16 cellular contexts compared by ENCODE assay signal in the genomic region with DNA sequence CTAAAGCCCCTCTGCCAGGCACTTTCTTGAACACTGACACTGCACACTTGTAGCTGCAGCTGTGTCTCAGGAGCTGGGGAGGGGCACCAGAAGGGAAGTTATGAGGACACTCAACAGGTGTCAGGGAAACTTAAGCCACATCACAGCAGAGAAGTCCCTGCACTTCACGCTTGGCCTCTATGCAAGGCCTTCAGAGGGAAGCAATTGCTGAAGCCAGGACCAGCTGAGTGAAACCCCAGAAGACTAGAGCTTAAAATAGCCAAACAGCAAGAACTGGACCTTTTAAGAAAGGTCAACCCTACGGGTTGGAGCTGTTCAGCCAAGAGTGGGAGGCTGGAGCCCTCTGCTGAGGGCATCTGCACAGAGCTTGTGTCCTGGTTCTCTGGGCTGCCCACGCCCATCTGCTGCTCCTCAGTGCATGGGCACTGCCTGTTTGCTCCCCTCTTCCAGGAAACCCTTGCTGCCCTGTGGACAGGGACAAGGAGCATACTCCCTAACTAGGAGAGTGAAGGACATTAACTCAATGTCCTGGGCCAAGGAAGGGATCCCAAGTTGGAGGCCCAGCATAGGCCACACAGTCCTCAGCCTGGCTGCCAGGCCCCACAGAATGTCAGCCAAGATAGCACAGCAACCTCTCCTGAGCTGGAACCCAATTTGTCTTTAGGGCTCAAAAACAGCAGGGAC. TPM values are rescaled to one million over a fixed set of nuclear protein-coding genes. Genes with fewer than 3 reads are reported as not detected.
DNase-seq lines count a peak whose midpoint lies in the region; ATAC-seq, FAIRE-seq and TF ChIP-seq lines count a peak whose summit lies in the region.
"Had no signal": no experiment of that assay in that cellular context is flagged by ENCODE, and none has a peak within 500 bp of the region (broad histone marks: within the 10 kb centered on the region; RNA-seq: fewer than 3 reads in every experiment).

No MANE protein-coding gene starts in this region.

- peaks cover 88% of the 10 kb centered on the region for H3K36me3 Mint-ChIP-seq in activated T-helper 2 cell treated with anti-CD3 and anti-CD28 coated beads, Interferon-gamma antibody, Interleukin-2, Interleukin-4, amounts not matched to agents 10 μg/mL and 5 μg/mL and 100 μg/mL, durations not matched to agents 14 hours and 24 hours and 36 hours (ENCODE audit: low read depth)

- no peak overlapping the region for H4K8ac ChIP-seq in H1 (ENCODE audit: extremely low read depth, insufficient read depth, low read length)

- peaks cover 35 to 37% of the 10 kb centered on the region in 2 experiments for H3K4me1 ChIP-seq in SK-N-SH (ENCODE audit: control insufficient read depth in 1 of 2, insufficient read depth in 2 of 2, low read depth in 1 of 2, low read length in 1 of 2)
- no peaks in the 10 kb centered on the region for H3K4me1 ChIP-seq in OCI-LY3 (ENCODE audit: low read length)
- H3K4me1 ChIP-seq in H1 (replicated peaks in 1 of 4; ENCODE audit: control insufficient read depth in 3 of 4, insufficient read depth in 4 of 4, low read length in 3 of 4) = peaks cover 0 to 7% (median 4%) of the 10 kb centered on the region in 4 experiments; a peak in 5 of 7 replicates
- peaks cover 61 to 89% (median 65%) of the 10 kb centered on the region in 3 donors for H3K4me1 ChIP-seq in skeletal muscle tissue (ENCODE audit: control insufficient read depth in 3 of 3, insufficient read depth in 3 of 3, low read length in 3 of 3)

- H3K23ac ChIP-seq in H1 (ENCODE audit: insufficient read length) = no peak overlapping the region

- no peak overlapping the region for H4K5ac ChIP-seq in H1 (ENCODE audit: insufficient read length, low read depth, low read length)

- peak overlapping the region; percentile 32; the same call in 1 of the 2 replicates for H2BK5ac ChIP-seq in H1 (ENCODE audit: low read depth, low read length)

- FAIRE-seq in H1 (lab: Jason Lieb, UNC) = no peak
- FAIRE-seq: D721Med had no signal

- no peak for TF ChIP-seq POLR2A in H1 (IDR thresholded peaks at IDR 0.05; ENCODE audit: control extremely low read depth in 1 of 2, low read depth in 2 of 2, low read length in 2 of 2)

- H2AFZ ChIP-seq in SK-N-SH (ENCODE audit: low read depth) = no peak overlapping the region
- H2AFZ ChIP-seq in OCI-LY3 (ENCODE audit: low read depth, low read length) = no peak overlapping the region
- no peak overlapping the region for H2AFZ ChIP-seq in H1 (ENCODE audit: low read length)

- H3K27ac Mint-ChIP-seq in activated T-helper 2 cell treated with anti-CD3 and anti-CD28 coated beads, Interferon-gamma antibody, Interleukin-2, Interleukin-4, amounts not matched to agents 10 μg/mL and 5 μg/mL and 100 μg/mL, durations not matched to agents 14 hours and 24 hours and 36 hours = no peak overlapping the region
- H3K27ac Mint-ChIP-seq: activated naive CD4-positive, alpha-beta T cell treated with anti-CD3 and anti-CD28 coated beads, Interleukin-2, amount 10 ng/mL, durations not matched to agents 7 days and 5 days; T-helper 2 cell treated with Interferon-gamma antibody and Interleukin-4, amounts not matched to agents 5 μg/mL and 100 μg/mL, for 36 hours had no signal

- no peak overlapping the region for H2BK15ac ChIP-seq in H1 (ENCODE audit: low read length)

- TF ChIP-seq RAD21 in SK-N-SH (IDR thresholded peaks at IDR 0.05; ENCODE audit: low read length) = no peak
- TF ChIP-seq RAD21 in H1 (IDR thresholded peaks at IDR 0.05 in 1 of 2, conservative IDR thresholded peaks at IDR 0.05 in 1 of 2; ENCODE audit: low read depth in 2 of 2, low read length in 2 of 2) = no peak

- POLR2A ChIA-PET in SK-N-SH (lab: Yijun Ruan, JAX) = no interaction called here
- POLR2A ChIA-PET in H1 (lab: Charles Lee; ENCODE audit: partially characterized antibody) = interaction anchor here (1.0 to 1.8 kb wide), 2 partner anchors 16 to 20 kb away, joined by 3 to 4 read pairs; no protein-coding TSS in a partner anchor

- no peak overlapping the region for H2BK12ac ChIP-seq in H1 (ENCODE audit: low read depth, low read length)

- no peak overlapping the region for H3K18ac ChIP-seq in H1 (ENCODE audit: extremely low read depth, low read length)

- TF ChIP-seq CTCF in SK-N-SH (IDR thresholded peaks at IDR 0.05) (no peak), OCI-LY3 (IDR thresholded peaks at IDR 0.05; ENCODE audit: low read depth, low read length) (no peak), H1 (IDR thresholded peaks at IDR 0.05; ENCODE audit: control extremely low read depth in 1 of 3, insufficient read depth in 1 of 3, low read depth in 1 of 3, low read length in 3 of 3) (no peak)

- no peaks in the 10 kb centered on the region for H3K9me3 Mint-ChIP-seq in activated T-helper 2 cell treated with anti-CD3 and anti-CD28 coated beads, Interferon-gamma antibody, Interleukin-2, Interleukin-4, amounts not matched to agents 10 μg/mL and 5 μg/mL and 100 μg/mL, durations not matched to agents 14 hours and 24 hours and 36 hours
- H3K9me3 Mint-ChIP-seq: activated naive CD4-positive, alpha-beta T cell treated with anti-CD3 and anti-CD28 coated beads, Interleukin-2, amount 10 ng/mL, durations not matched to agents 7 days and 5 days; dendritic cell treated with granulocyte-macrophage colony-stimulating factor and Interleukin-4, amounts not matched to agents 40 ng/mL and 50 ng/mL, for 4 days; T-helper 2 cell treated with Interferon-gamma antibody and Interleukin-4, amounts not matched to agents 5 μg/mL and 100 μg/mL, for 36 hours had no signal

- H2BK20ac ChIP-seq in H1 (ENCODE audit: low read length) = no peak overlapping the region

- 90% methylated on average over 2 of the region's 3 CpGs for WGBS in SK-N-SH (ENCODE audit: low lambda C conversion rate)
- 90% methylated on average over 3 of the region's 3 CpGs; no CpG with 5 or more reads in 1 of the 2 experiments for WGBS in H1 (ENCODE audit: extremely low coverage in 1 of 2, insufficient coverage in 1 of 2, insufficient read length in 1 of 2, insufficient replicate concordance in 2 of 2, low coverage in 1 of 2, low lambda C conversion rate in 2 of 2, missing lambda C conversion rate in 1 of 2), 2 experiments

- peaks cover 90% of the 10 kb centered on the region for H3F3A ChIP-seq in SK-N-SH (replicated peaks; ENCODE audit: insufficient read depth)

- CTCF ChIA-PET in SK-N-SH (lab: Yijun Ruan, JAX) (interaction anchor here (0.7 to 5.5 kb wide), 3 partner anchors 18 to 26 kb away, joined by 3 to 35 read pairs (median 3); no protein-coding TSS in a partner anchor), H1 (lab: Charles Lee; ENCODE audit: partially characterized antibody) (interaction anchor here (0.8 to 4.3 kb wide), 8 partner anchors 10 to 162 kb away, joined by 3 to 32 read pairs (median 10); partner anchors contain the start of gene PKM)

- H2AK5ac ChIP-seq in H1 (ENCODE audit: low read depth, low read length) = no peak overlapping the region

- H3K79me1 ChIP-seq in H1 (ENCODE audit: low read depth, low read length) = 0 out of 2 replicates have a peak, but pooled peaks cover 5% of the 10 kb centered on the region

- H3K4me1 Mint-ChIP-seq in activated T-helper 2 cell treated with anti-CD3 and anti-CD28 coated beads, Interferon-gamma antibody, Interleukin-2, Interleukin-4, amounts not matched to agents 10 μg/mL and 5 μg/mL and 100 μg/mL, durations not matched to agents 14 hours and 24 hours and 36 hours (ENCODE audit: low read depth) = peaks cover 15% of the 10 kb centered on the region

- H3K27ac ChIP-seq in SK-N-SH (ENCODE audit: low read depth in 2 of 2, low read length in 1 of 2) = peak overlapping the region; percentile 34 to 66; a peak in 2 of 4 replicates
- H3K27ac ChIP-seq in OCI-LY3 (ENCODE audit: low read length) = peak overlapping the region; percentile 12; the same call in 1 of the 2 replicates
- no peak overlapping the region for H3K27ac ChIP-seq in H1 (ENCODE audit: low read depth, low read length)
- H3K27ac ChIP-seq in skeletal muscle tissue (ENCODE audit: low read depth, low read length) = peak overlapping the region; percentile 87

- H3K27me3 ChIP-seq in SK-N-SH (ENCODE audit: insufficient read depth) (no peaks in the 10 kb centered on the region), OCI-LY3 (ENCODE audit: low read depth, low read length) (no peaks in the 10 kb centered on the region), H1 (replicated peaks in 1 of 4; ENCODE audit: control insufficient read depth in 3 of 4, extremely low read depth in 1 of 4, insufficient read depth in 3 of 4, low read length in 3 of 4) (peaks cover 5 to 14% (median 11%) of the 10 kb centered on the region in 4 experiments; a peak in 6 of 7 replicates), skeletal muscle tissue (ENCODE audit: control insufficient read depth in 3 of 3, insufficient read depth in 3 of 3, low read length in 3 of 3) (peaks cover 0 to 4% (median 3%) of the 10 kb centered on the region in 3 donors), H7 (ENCODE audit: control insufficient read depth, insufficient read depth, low read length) (peaks cover 9% of the 10 kb centered on the region)

- no peak overlapping the region for H2BK120ac ChIP-seq in H1 (replicated peaks; ENCODE audit: low read depth, low read length)

- ATAC-seq in SK-N-SH treated with all-trans-retinoic acid at 6 μM for 48 hours = no peak

- intact Hi-C loops in activated T-helper 2 cell treated with anti-CD3 and anti-CD28 coated beads, Interferon-gamma antibody, Interleukin-2, Interleukin-4, amounts not matched to agents 10 μg/mL and 5 μg/mL and 100 μg/mL, durations not matched to agents 14 hours and 24 hours and 36 hours (cut with micrococcal nuclease) = no loop called here

- H3K23me2 ChIP-seq in H1 (ENCODE audit: low read depth, low read length) = peaks cover 9% of the 10 kb centered on the region

- DNase-seq in SK-N-SH = no peak
- no peak for DNase-seq in H1 (ENCODE audit: low read depth in 1 of 2, low spot score in 2 of 2)
- DNase-seq in activated T-helper 2 cell treated with anti-CD3 and anti-CD28 coated beads, Interferon-gamma antibody, Interleukin-2, Interleukin-4, amounts not matched to agents 10 μg/mL and 5 μg/mL and 100 μg/mL, durations not matched to agents 14 hours and 24 hours and 36 hours (ENCODE audit: low spot score) = no peak
- no peak for DNase-seq in H7
- no peak for DNase-seq in KBM-7
- DNase-seq: activated naive CD4-positive, alpha-beta T cell treated with anti-CD3 and anti-CD28 coated beads, Interleukin-2, amount 10 ng/mL, durations not matched to agents 7 days and 5 days; Karpas-422; NCI-H2171; tibial artery had no signal

- H4K20me1 ChIP-seq in SK-N-SH (ENCODE audit: insufficient read depth) (peaks cover 86% of the 10 kb centered on the region), OCI-LY3 (ENCODE audit: insufficient read depth, low read length) (peaks cover 93% of the 10 kb centered on the region), H1 (replicated peaks in 1 of 2; ENCODE audit: control insufficient read depth in 1 of 2, insufficient read depth in 2 of 2, low read length in 2 of 2) (peaks cover 24 to 31% of the 10 kb centered on the region in 2 experiments)

- no peak overlapping the region for H3K4me3 ChIP-seq in SK-N-SH (ENCODE audit: low read depth in 2 of 2, low read length in 1 of 2)
- no peak overlapping the region for H3K4me3 ChIP-seq in OCI-LY3 (ENCODE audit: low read length)
- H3K4me3 ChIP-seq in H1 (ENCODE audit: extremely low read depth in 1 of 4, insufficient read depth in 2 of 4, low read depth in 3 of 4, low read length in 4 of 4) = no peak overlapping the region
- H3K4me3 ChIP-seq in skeletal muscle tissue (ENCODE audit: low read length in 3 of 3) = peak overlapping the region in 2 of 3 donors; percentile 28 to 49
- no peak overlapping the region for H3K4me3 ChIP-seq in H7 (ENCODE audit: insufficient read depth, low read depth, low read length)
- H3K4me3 ChIP-seq: tibial artery had no signal

- peaks cover 79 to 82% of the 10 kb centered on the region in 2 experiments for H3K36me3 ChIP-seq in SK-N-SH (replicated peaks in 1 of 2; ENCODE audit: control insufficient read depth in 1 of 2, insufficient read depth in 2 of 2, low read length in 1 of 2)
- H3K36me3 ChIP-seq in OCI-LY3 (replicated peaks; ENCODE audit: low read depth, low read length) = peaks cover 85% of the 10 kb centered on the region
- peaks cover 48 to 76% (median 71%) of the 10 kb centered on the region in 4 experiments for H3K36me3 ChIP-seq in H1 (ENCODE audit: control insufficient read depth in 2 of 4, insufficient read depth in 4 of 4, low read length in 3 of 4)
- peaks cover 63 to 70% (median 65%) of the 10 kb centered on the region in 3 donors for H3K36me3 ChIP-seq in skeletal muscle tissue (ENCODE audit: control insufficient read depth in 3 of 3, insufficient read depth in 3 of 3, low read length in 3 of 3)
- H3K36me3 ChIP-seq in H7 (replicated peaks; ENCODE audit: control insufficient read depth, insufficient read depth, low read length) = peaks cover 74% of the 10 kb centered on the region

- H3K9me3 ChIP-seq in SK-N-SH = no peaks in the 10 kb centered on the region
- H3K9me3 ChIP-seq in OCI-LY3 (ENCODE audit: insufficient read depth, low read length) = no peaks in the 10 kb centered on the region
- no peaks in the 10 kb centered on the region for H3K9me3 ChIP-seq in H1 (ENCODE audit: insufficient read depth in 2 of 2, low read depth in 1 of 2, low read length in 1 of 2)
- H3K9me3 ChIP-seq in skeletal muscle tissue (ENCODE audit: control insufficient read depth in 3 of 3, low read length in 3 of 3) = no peaks in the 10 kb centered on the region
- H3K9me3 ChIP-seq: tibial artery had no signal

- no peak overlapping the region for H3K9ac ChIP-seq in SK-N-SH
- H3K9ac ChIP-seq in OCI-LY3 (ENCODE audit: low read length) = no peak overlapping the region
- no peak overlapping the region for H3K9ac ChIP-seq in H1 (replicated peaks in 1 of 4; ENCODE audit: extremely low read depth in 1 of 4, low read depth in 3 of 4, low read length in 3 of 4)
- H3K9ac ChIP-seq in skeletal muscle tissue (ENCODE audit: low read depth in 1 of 3, low read length in 3 of 3) = peak overlapping the region; percentile 39 to 83 (median 71)

- no peak overlapping the region for H4K91ac ChIP-seq in H1 (replicated peaks; ENCODE audit: insufficient read length, low read length)

- no peak overlapping the region for H3K14ac ChIP-seq in H1 (ENCODE audit: insufficient read length)

- H3K4me2 ChIP-seq in SK-N-SH = no peak overlapping the region
- no peak overlapping the region for H3K4me2 ChIP-seq in OCI-LY3 (ENCODE audit: low read length)
- no peak overlapping the region for H3K4me2 ChIP-seq in H1 (ENCODE audit: insufficient read depth in 1 of 2, low read depth in 2 of 2, low read length in 2 of 2)

- H3K79me2 ChIP-seq in SK-N-SH (ENCODE audit: insufficient read depth) (peaks cover 25% of the 10 kb centered on the region), OCI-LY3 (ENCODE audit: low read length) (peaks cover 30% of the 10 kb centered on the region), H1 (ENCODE audit: control insufficient read depth in 1 of 2, insufficient read depth in 2 of 2, low read length in 2 of 2) (no peaks in the 10 kb centered on the region; a peak in 1 of 4 replicates)

- H3K9me2 ChIP-seq in SK-N-SH = no peaks in the 10 kb centered on the region

- H3K27me3 Mint-ChIP-seq in activated T-helper 2 cell treated with anti-CD3 and anti-CD28 coated beads, Interferon-gamma antibody, Interleukin-2, Interleukin-4, amounts not matched to agents 10 μg/mL and 5 μg/mL and 100 μg/mL, durations not matched to agents 14 hours and 24 hours and 36 hours (ENCODE audit: low read depth) = peaks cover 6% of the 10 kb centered on the region

- H3K56ac ChIP-seq in H1 (replicated peaks; ENCODE audit: insufficient read length, low read depth, low read length) = no peak overlapping the region

- no peak overlapping the region for H3K4ac ChIP-seq in H1 (replicated peaks; ENCODE audit: insufficient read length, low read depth, low read length)

- no peak overlapping the region for H3K4me3 Mint-ChIP-seq in activated T-helper 2 cell treated with anti-CD3 and anti-CD28 coated beads, Interferon-gamma antibody, Interleukin-2, Interleukin-4, amounts not matched to agents 10 μg/mL and 5 μg/mL and 100 μg/mL, durations not matched to agents 14 hours and 24 hours and 36 hours (ENCODE audit: low read depth)
- H3K4me3 Mint-ChIP-seq: activated naive CD4-positive, alpha-beta T cell treated with anti-CD3 and anti-CD28 coated beads, Interleukin-2, amount 10 ng/mL, durations not matched to agents 7 days and 5 days; dendritic cell treated with granulocyte-macrophage colony-stimulating factor and Interleukin-4, amounts not matched to agents 40 ng/mL and 50 ng/mL, for 4 days; T-helper 2 cell treated with Interferon-gamma antibody and Interleukin-4, amounts not matched to agents 5 μg/mL and 100 μg/mL, for 36 hours had no signal

- TF ChIP-seq EP300 in SK-N-SH (IDR thresholded peaks at IDR 0.05; ENCODE audit: borderline replicate concordance in 1 of 2, low read depth in 1 of 2, low read length in 1 of 2) (no peak), H1 (IDR thresholded peaks at IDR 0.05; ENCODE audit: borderline replicate concordance in 1 of 2, low read depth in 2 of 2, low read length in 2 of 2) (no peak)

- in situ Hi-C loops in KBM-7 (cut with MboI; ENCODE audit: low pct_unique_long_range_greater_than_20kb, low sequenced_read_pairs) = no loop called here

RNA-seq across cellular contexts. Expression of gene GRAMD2A, which starts 3.9 kb away (rescaled TPM):
- polyA plus RNA-seq in SK-N-SH (2012; rRNA removed) (0.06 and 0.10 TPM in 2 replicates), H1 (2011; rRNA removed) (0.57 and 0.66 TPM in 2 replicates)
- 0.05 and 0.17 TPM in 2 replicates for polyA plus RNA-seq in SK-N-SH (2012; cell fraction: cytosol; rRNA removed)
- 0.06 and 0.07 TPM in 2 replicates for polyA plus RNA-seq in SK-N-SH (2012; cell fraction: nucleus; rRNA removed)
- 0.36 and 1.5 TPM in 2 replicates for total RNA-seq in H1 (2021; fragmentation: NEBNext Ultra II Directional; extraction: Animal tissue kit (Norgen Biotek cat#: 25700))
- polyA plus RNA-seq in H1 (2011; cell fraction: cytosol; rRNA removed) = 0.88 TPM
- polyA plus RNA-seq in H1 (2011; cell fraction: nucleus; rRNA removed) = 1.4 TPM
- polyA plus RNA-seq in H1 (2012, experiment 1 of 2) = 0.69 to 1.1 TPM (median 0.82 TPM) in 4 replicates
- 0.41 TPM for polyA plus RNA-seq in H1 (2012, experiment 2 of 2)
- 0.65 TPM for polyA plus RNA-seq in H1 (2013, experiment 1 of 2)
- 0.44 TPM for polyA plus RNA-seq in H1 (2013, experiment 2 of 2)
- 1.3 and 2.1 TPM in 2 replicates for polyA minus RNA-seq in H1 (2011; rRNA and poly(A)+ RNA removed)
- 1.4 TPM for polyA minus RNA-seq in H1 (2011; cell fraction: cytosol; rRNA and poly(A)+ RNA removed)
- polyA minus RNA-seq in H1 (2011; cell fraction: nucleus; rRNA and poly(A)+ RNA removed) = 0.90 TPM
- 2.1 TPM for total RNA-seq in skeletal muscle tissue
- not detected in 2 replicates for total RNA-seq in activated T-helper 2 cell treated with anti-CD3 and anti-CD28 coated beads, Interferon-gamma antibody, Interleukin-2, Interleukin-4, amounts not matched to agents 10 μg/mL and 5 μg/mL and 100 μg/mL, durations not matched to agents 14 hours and 24 hours and 36 hours
- 0.17 and 0.52 TPM in 2 replicates for total RNA-seq in H7 (2014; rRNA removed; shearing (Covaris generic))
- total RNA-seq: A172 had no signal

RNA-seq across cellular contexts. Expression of gene PKM, which starts 29.5 kb away (rescaled TPM):
- polyA plus RNA-seq in SK-N-SH (2012; rRNA removed) (1,453 and 1,539 TPM in 2 replicates), H1 (2011; rRNA removed) (856 and 1,089 TPM in 2 replicates)
- 1,382 and 1,692 TPM in 2 replicates for polyA plus RNA-seq in SK-N-SH (2012; cell fraction: cytosol; rRNA removed)
- polyA plus RNA-seq in SK-N-SH (2012; cell fraction: nucleus; rRNA removed) = 1,500 and 1,629 TPM in 2 replicates
- 761 and 780 TPM in 2 replicates for total RNA-seq in H1 (2021; fragmentation: NEBNext Ultra II Directional; extraction: Animal tissue kit (Norgen Biotek cat#: 25700))
- 1,111 TPM for polyA plus RNA-seq in H1 (2011; cell fraction: cytosol; rRNA removed)
- 1,343 TPM for polyA plus RNA-seq in H1 (2011; cell fraction: nucleus; rRNA removed)
- polyA plus RNA-seq in H1 (2012, experiment 1 of 2) = 1,003 to 1,133 TPM (median 1,096 TPM) in 4 replicates
- polyA plus RNA-seq in H1 (2012, experiment 2 of 2) = 1,059 TPM
- 646 TPM for polyA plus RNA-seq in H1 (2013, experiment 1 of 2)
- polyA plus RNA-seq in H1 (2013, experiment 2 of 2) = 625 TPM
- polyA minus RNA-seq in H1 (2011; rRNA and poly(A)+ RNA removed) = 1,050 and 1,384 TPM in 2 replicates
- 677 TPM for polyA minus RNA-seq in H1 (2011; cell fraction: cytosol; rRNA and poly(A)+ RNA removed)
- 678 TPM for polyA minus RNA-seq in H1 (2011; cell fraction: nucleus; rRNA and poly(A)+ RNA removed)
- total RNA-seq in skeletal muscle tissue = 769 TPM
- total RNA-seq in activated T-helper 2 cell treated with anti-CD3 and anti-CD28 coated beads, Interferon-gamma antibody, Interleukin-2, Interleukin-4, amounts not matched to agents 10 μg/mL and 5 μg/mL and 100 μg/mL, durations not matched to agents 14 hours and 24 hours and 36 hours = 2,347 and 2,391 TPM in 2 replicates
- total RNA-seq in H7 (2014; rRNA removed; shearing (Covaris generic)) = 942 and 1,007 TPM in 2 replicates

Comparison
In these comparisons a context has a peak if more than half of its experiments do, and no peak if none do; other contexts are left out.
1. H3K4me3 ChIP-seq: peak in skeletal muscle tissue (2 of 3); none in SK-N-SH (0 of 2), OCI-LY3 (single experiment), H1 (0 of 4) and H7 (single experiment).
2. H3K9ac ChIP-seq: peak in skeletal muscle tissue (3 of 3); none in SK-N-SH (single experiment), OCI-LY3 (single experiment) and H1 (0 of 4).
3. Of the 17 proteins assayed by ChIP-seq in both H1 and SK-N-SH: peak only in H1: none; only in SK-N-SH: POLR2AphosphoS5; in both: none; in neither: 16.